Comparison of ENCODE assay signal across 28 cellular contexts in the genomic region with DNA sequence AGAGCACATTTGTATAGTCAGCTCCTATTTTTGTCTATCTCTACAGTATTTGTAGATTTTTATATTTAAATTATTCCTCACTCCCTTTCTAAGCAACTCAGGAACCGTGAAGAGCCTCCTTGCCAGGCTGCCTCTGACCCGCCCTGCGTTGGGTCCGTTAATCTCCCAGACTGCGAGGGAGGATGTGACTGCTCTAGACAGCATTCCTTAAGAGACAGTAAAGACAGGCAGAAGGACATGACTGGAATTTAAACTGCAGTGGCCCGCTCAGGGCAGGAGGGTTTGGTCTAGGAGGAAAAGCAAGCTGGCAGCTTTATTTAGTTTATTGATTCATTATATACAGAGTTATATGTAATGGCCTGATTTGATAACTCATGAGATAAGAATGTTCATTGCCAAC.
DNase-seq lines count a peak whose midpoint lies in the region; ATAC-seq, FAIRE-seq and TF ChIP-seq lines count a peak whose summit lies in the region.
"Had no signal": no experiment of that assay in that cellular context is flagged by ENCODE, and none has a peak within 500 bp of the region (broad histone marks: within the 10 kb centered on the region; RNA-seq: fewer than 3 reads in every experiment).

No MANE protein-coding gene starts in this region.

- peaks cover 22% of the 10 kb centered on the region for H3K4me1 Mint-ChIP-seq in chondrocyte (ENCODE audit: low read depth)
- peaks cover 24% of the 10 kb centered on the region for H3K4me1 Mint-ChIP-seq in mesothelial cell of epicardium
- H3K4me1 Mint-ChIP-seq in endothelial cell (ENCODE audit: unreplicated experiment), result no peaks in the 10 kb centered on the region
- H3K4me1 Mint-ChIP-seq: naive thymus-derived CD4-positive, alpha-beta T cell; stimulated activated naive B cell treated with anti-CD40 and anti-IgM and Interleukin-4, amounts not matched to agents 10 μg/mL and 1 μg/mL and 100 μg/mL, for 72 hours had no signal

- DNase-seq in LHCN-M2 (ENCODE audit: low read depth) (peak; percentile 31), chondrocyte (ENCODE audit: low spot score) (no peak), mesothelial cell of epicardium (ENCODE audit: low spot score in 2 of 2, unreplicated experiment in 2 of 2) (no peak), urothelium cell line (ENCODE audit: low spot score) (peak; percentile 53), endothelial cell (ENCODE audit: low spot score) (no peak), iPS-NIHi7 (ENCODE audit: extremely low spot score) (no peak)
- DNase-seq in stimulated activated CD4-positive, alpha-beta T cell treated with anti-CD3 and anti-CD28 coated beads, Interleukin-1b, Interleukin-23, amount 100 ng/mL, for 48 hours, result no peak
- DNase-seq: activated CD4-positive, alpha-beta T cell treated with anti-CD3 and anti-CD28 coated beads, Interleukin-2, amount 50 U/mL, for 48 hours; activated CD4-positive, CD25-positive, alpha-beta regulatory T cell treated with anti-CD3 and anti-CD28 coated beads, Interleukin-2, amount 50 U/mL, for 72 hours; activated naive CD4-positive, alpha-beta T cell; activated T-cell treated with anti-CD3 and anti-CD28 coated beads, Interleukin-2, amount 50 U/mL, for 48 hours; brain microvascular endothelial cell; C1 segment of cervical spinal cord; DMS153; dorsolateral prefrontal cortex; hippocampal formation; left ventricle myocardium inferior; naive thymus-derived CD4-positive, alpha-beta T cell; NCI-H1436; NCI-H2081; NCI-H526; Right ventricle myocardium superior; stimulated activated naive B cell treated with anti-CD40 and anti-IgM and Interleukin-4, amounts not matched to agents 10 μg/mL and 1 μg/mL and 100 μg/mL, for 72 hours; T-helper 2 cell had no signal

- H3K9me3 Mint-ChIP-seq in chondrocyte (ENCODE audit: low read depth) (peaks cover 7% of the 10 kb centered on the region), mesothelial cell of epicardium (no peaks in the 10 kb centered on the region), endothelial cell (ENCODE audit: unreplicated experiment) (no peaks in the 10 kb centered on the region)
- H3K9me3 Mint-ChIP-seq: stimulated activated naive B cell treated with anti-CD40 and anti-IgM and Interleukin-4, amounts not matched to agents 10 μg/mL and 1 μg/mL and 100 μg/mL, for 72 hours had no signal

- ATAC-seq in GM19328 (IDR thresholded peaks at IDR 0.05; ENCODE audit: unreplicated experiment), result no peak
- ATAC-seq: naive thymus-derived CD4-positive, alpha-beta T cell; stimulated activated naive B cell treated with anti-CD40 and anti-IgM and Interleukin-4, amounts not matched to agents 10 μg/mL and 1 μg/mL and 100 μg/mL, for 72 hours had no signal

- H3K27ac Mint-ChIP-seq in chondrocyte (ENCODE audit: unreplicated experiment) (peak overlapping the region; percentile 38), mesothelial cell of epicardium (peak overlapping the region; percentile 67), endothelial cell (ENCODE audit: unreplicated experiment) (no peak overlapping the region)
- H3K27ac Mint-ChIP-seq: naive thymus-derived CD4-positive, alpha-beta T cell; stimulated activated naive B cell treated with anti-CD40 and anti-IgM and Interleukin-4, amounts not matched to agents 10 μg/mL and 1 μg/mL and 100 μg/mL, for 72 hours had no signal

- H3K36me3 Mint-ChIP-seq in chondrocyte (ENCODE audit: low read depth), result no peaks in the 10 kb centered on the region
- H3K36me3 Mint-ChIP-seq in mesothelial cell of epicardium, result no peaks in the 10 kb centered on the region
- no peaks in the 10 kb centered on the region for H3K36me3 Mint-ChIP-seq in endothelial cell (ENCODE audit: low read depth, unreplicated experiment)
- H3K36me3 Mint-ChIP-seq: naive thymus-derived CD4-positive, alpha-beta T cell; stimulated activated naive B cell treated with anti-CD40 and anti-IgM and Interleukin-4, amounts not matched to agents 10 μg/mL and 1 μg/mL and 100 μg/mL, for 72 hours had no signal

- FAIRE-seq in urothelium cell line (lab: Jason Lieb, UNC), result no peak
- FAIRE-seq: endometrium, frontal cortex, G401.6 had no signal

- H3K27me3 Mint-ChIP-seq in chondrocyte (ENCODE audit: low read depth), result peaks cover 3% of the 10 kb centered on the region
- peaks cover 18% of the 10 kb centered on the region for H3K27me3 Mint-ChIP-seq in mesothelial cell of epicardium (ENCODE audit: low read depth)
- peaks cover 3% of the 10 kb centered on the region for H3K27me3 Mint-ChIP-seq in endothelial cell (ENCODE audit: unreplicated experiment)

- TF ChIP-seq CTCF in chondrocyte (IDR thresholded peaks at IDR 0.05) (no peak), mesothelial cell of epicardium (IDR thresholded peaks at IDR 0.05; ENCODE audit: unreplicated experiment) (no peak), endothelial cell (IDR thresholded peaks at IDR 0.05; ENCODE audit: unreplicated experiment) (no peak)

- no peak overlapping the region for H3K4me3 Mint-ChIP-seq in chondrocyte (ENCODE audit: unreplicated experiment)
- H3K4me3 Mint-ChIP-seq in mesothelial cell of epicardium, result no peak overlapping the region
- H3K4me3 Mint-ChIP-seq in endothelial cell (ENCODE audit: unreplicated experiment), result no peak overlapping the region
- H3K4me3 Mint-ChIP-seq: naive thymus-derived CD4-positive, alpha-beta T cell; stimulated activated naive B cell treated with anti-CD40 and anti-IgM and Interleukin-4, amounts not matched to agents 10 μg/mL and 1 μg/mL and 100 μg/mL, for 72 hours had no signal

Comparison
In these comparisons a context has a peak if more than half of its experiments do, and no peak if none do; other contexts are left out.
1. DNase-seq: peak in LHCN-M2 (single experiment) and urothelium cell line (single experiment); none in chondrocyte (single experiment), mesothelial cell of epicardium (0 of 2), endothelial cell (single experiment), stimulated activated CD4-positive, alpha-beta T cell treated with anti-CD3 and anti-CD28 coated beads, Interleukin-1b, Interleukin-23, amount 100 ng/mL, for 48 hours (single experiment) and iPS-NIHi7 (single experiment).